ENCODE assay signal across 1 cellular context in the genomic region with DNA sequence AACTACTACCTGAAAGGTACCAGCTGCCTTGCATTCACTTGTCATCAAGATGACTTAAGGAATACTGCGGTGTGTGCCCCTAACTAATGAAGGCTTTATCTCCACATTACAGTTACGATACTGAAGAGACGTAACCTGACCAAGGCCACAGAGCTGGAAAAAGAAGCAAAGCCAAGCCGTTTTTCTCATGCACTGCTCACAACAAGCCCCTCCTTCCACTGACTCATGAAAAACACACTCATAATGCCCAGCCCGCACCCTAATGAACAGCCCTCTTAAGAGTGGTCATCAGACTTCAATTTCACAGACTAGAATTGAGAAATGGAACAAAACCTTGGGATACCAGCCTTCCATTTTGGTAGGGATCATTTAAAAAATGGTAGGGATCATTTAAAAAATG.
TF ChIP-seq lines count a peak whose summit lies in the region.

No MANE protein-coding gene starts in this region.

TF ChIP-seq in IMR-90, 13 proteins besides CTCF, POLR2A, EP300 and RAD21 (continued from another document):
- TF ChIP-seq, protein P1, sequence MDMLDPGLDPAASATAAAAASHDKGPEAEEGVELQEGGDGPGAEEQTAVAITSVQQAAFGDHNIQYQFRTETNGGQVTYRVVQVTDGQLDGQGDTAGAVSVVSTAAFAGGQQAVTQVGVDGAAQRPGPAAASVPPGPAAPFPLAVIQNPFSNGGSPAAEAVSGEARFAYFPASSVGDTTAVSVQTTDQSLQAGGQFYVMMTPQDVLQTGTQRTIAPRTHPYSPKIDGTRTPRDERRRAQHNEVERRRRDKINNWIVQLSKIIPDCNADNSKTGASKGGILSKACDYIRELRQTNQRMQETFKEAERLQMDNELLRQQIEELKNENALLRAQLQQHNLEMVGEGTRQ (IDR thresholded peaks at IDR 0.05; ENCODE audit: low read depth, low read length) = no peak
- no peak for TF ChIP-seq MAFK (IDR thresholded peaks at IDR 0.05; ENCODE audit: low read depth, low read length)
TF ChIP-seq in IMR-90: peak in this region for 0.
